ENCODE assay signal across 27 cellular contexts in genomic region chr6:7078856-7079255, GRCh38. TPM values are rescaled to one million over a fixed set of nuclear protein-coding genes. Genes with fewer than 3 reads are reported as not detected.
"Had no signal": no experiment of that assay in that cellular context is flagged by ENCODE, and none has a peak within 500 bp of the region (broad histone marks: within the 10 kb centered on the region; RNA-seq: fewer than 3 reads in every experiment).

No MANE protein-coding gene starts in this region.

- H3K4me1 ChIP-seq: left ventricle myocardium inferior, pancreas, prostate gland, sigmoid colon, testis, thyroid gland, upper lobe of right lung had no signal

- H3K4me1 Mint-ChIP-seq: mesothelial cell of epicardium had no signal

- H3K4me2 ChIP-seq: hepatocyte had no signal

- H3K4me3 ChIP-seq: hepatocyte, left ventricle myocardium inferior, lung, pancreas, prostate gland, sigmoid colon, spleen, testis, thyroid gland, upper lobe of right lung had no signal

- H3K27me3 Mint-ChIP-seq: naive B cell; stimulated activated naive CD8-positive, alpha-beta T cell treated with anti-CD3 and anti-CD28 coated beads, Interleukin-15, amount 100 ng/mL, for 72 hours had no signal

- H3K36me3 ChIP-seq: left ventricle myocardium inferior, pancreas, prostate gland, sigmoid colon, spleen, thyroid gland, upper lobe of right lung had no signal

- H2AFZ ChIP-seq: hepatocyte had no signal

- FAIRE-seq: pancreas, small intestine, urothelium cell line had no signal

- H3K27ac Mint-ChIP-seq: mesothelial cell of epicardium; natural killer cell; stimulated activated effector memory CD8-positive, alpha-beta T cell treated with anti-CD3 and anti-CD28 coated beads, Interleukin-12 subunit alpha, Interleukin-12 subunit beta, amount 100 ng/mL, for 72 hours; stimulated activated naive CD8-positive, alpha-beta T cell treated with anti-CD3 and anti-CD28 coated beads, Interleukin-15, amount 100 ng/mL, for 72 hours had no signal

- H3K9me3 ChIP-seq: left ventricle myocardium inferior, pancreas, prostate gland, sigmoid colon, spleen, testis, thyroid gland, upper lobe of right lung had no signal

- H3K27ac ChIP-seq: hepatocyte, left ventricle myocardium inferior, pancreas, prostate gland, sigmoid colon, spleen, testis, thyroid gland, upper lobe of right lung had no signal

- DNase-seq: islet precursor cell; left ventricle myocardium inferior; mesendoderm; naive B cell; natural killer cell; nucleus accumbens; pancreas; posterior cingulate gyrus; retina; right cardiac atrium; sigmoid colon; small intestine; spleen; stimulated activated CD4-positive, alpha-beta T cell treated with anti-CD3 and anti-CD28 coated beads, Interleukin-4, amount 100 ng/mL, for 24 hours; stimulated activated naive CD4-positive, alpha-beta T cell treated with Interleukin-2 at 50 U/mL for 16 hours; stimulated activated naive CD8-positive, alpha-beta T cell treated with anti-CD3 and anti-CD28 coated beads, Interleukin-15, amount 100 ng/mL, for 72 hours; testis; thyroid gland; trophoblast cell; upper lobe of right lung had no signal

- H3K9me3 Mint-ChIP-seq: mesothelial cell of epicardium; naive B cell; natural killer cell; stimulated activated effector memory CD8-positive, alpha-beta T cell treated with anti-CD3 and anti-CD28 coated beads, Interleukin-12 subunit alpha, Interleukin-12 subunit beta, amount 100 ng/mL, for 72 hours; stimulated activated naive CD8-positive, alpha-beta T cell treated with anti-CD3 and anti-CD28 coated beads, Interleukin-15, amount 100 ng/mL, for 72 hours had no signal

- H3K27me3 ChIP-seq: hepatocyte, pancreas, sigmoid colon, spleen, testis, thyroid gland, upper lobe of right lung had no signal

- H3K36me3 Mint-ChIP-seq: mesothelial cell of epicardium, naive B cell, natural killer cell had no signal

- ATAC-seq: natural killer cell; pancreas; right cardiac atrium; stimulated activated effector memory CD8-positive, alpha-beta T cell treated with anti-CD3 and anti-CD28 coated beads, Interleukin-12 subunit alpha, Interleukin-12 subunit beta, amount 100 ng/mL, for 72 hours; stimulated activated naive CD8-positive, alpha-beta T cell treated with anti-CD3 and anti-CD28 coated beads, Interleukin-15, amount 100 ng/mL, for 72 hours; upper lobe of right lung had no signal

- H3K4me3 Mint-ChIP-seq: mesothelial cell of epicardium; naive B cell; natural killer cell; stimulated activated effector memory CD8-positive, alpha-beta T cell treated with anti-CD3 and anti-CD28 coated beads, Interleukin-12 subunit alpha, Interleukin-12 subunit beta, amount 100 ng/mL, for 72 hours; stimulated activated naive CD8-positive, alpha-beta T cell treated with anti-CD3 and anti-CD28 coated beads, Interleukin-15, amount 100 ng/mL, for 72 hours had no signal

- H3K79me2 ChIP-seq: hepatocyte had no signal

RNA-seq across cellular contexts. Expression of gene RREB1, which starts 28.9 kb away (rescaled TPM):
- polyA plus RNA-seq: neural cell had no signal
